25 cellular contexts compared by ENCODE assay signal in genomic region chr12:82793882-82794281, GRCh38.
A peak's percentile ranks its signal among the peaks of the same experiment; 100 is the strongest.
DNase-seq lines count a peak whose midpoint lies in the region; ATAC-seq and TF ChIP-seq lines count a peak whose summit lies in the region.
"Had no signal": no experiment of that assay in that cellular context is flagged by ENCODE, and none has a peak within 500 bp of the region (broad histone marks: within the 10 kb centered on the region; RNA-seq: fewer than 3 reads in every experiment).

No MANE protein-coding gene starts in this region.

- peak overlapping the region in 2 of 7 donors; percentile 11 to 20 for H3K27ac Mint-ChIP-seq in CD14-positive monocyte
- H3K27ac Mint-ChIP-seq: activated CD4-positive, alpha-beta memory T cell treated with anti-CD3 and anti-CD28 coated beads for 36 hours; activated naive CD4-positive, alpha-beta T cell treated with anti-CD3 and anti-CD28 coated beads, Interleukin-2, amount 50 U/mL, for 24 hours; CD4-positive, alpha-beta T cell; HFFc6; T-cell had no signal

- H3K36me3 Mint-ChIP-seq in CD14-positive monocyte = peaks cover 36 to 49% of the 10 kb centered on the region in 2 donors
- H3K36me3 Mint-ChIP-seq: activated CD4-positive, alpha-beta memory T cell treated with anti-CD3 and anti-CD28 coated beads for 36 hours; activated naive CD4-positive, alpha-beta T cell treated with anti-CD3 and anti-CD28 coated beads, Interleukin-2, amount 50 U/mL, for 24 hours had no signal

- H3K27ac ChIP-seq in caudate nucleus (ENCODE audit: low read depth, low read length) = peak overlapping the region; percentile 18
- H3K27ac ChIP-seq: gastrocnemius medialis, hepatocyte, left lung, SJSA1, vagina had no signal

- peaks cover 9% of the 10 kb centered on the region for H3K4me1 Mint-ChIP-seq in CD14-positive monocyte
- H3K4me1 Mint-ChIP-seq: activated naive CD4-positive, alpha-beta T cell treated with anti-CD3 and anti-CD28 coated beads, Interleukin-2, amount 50 U/mL, for 24 hours; T-cell had no signal

- no peaks in the 10 kb centered on the region for H3K9me3 Mint-ChIP-seq in CD14-positive monocyte
- H3K9me3 Mint-ChIP-seq: activated CD4-positive, alpha-beta memory T cell treated with anti-CD3 and anti-CD28 coated beads for 36 hours; activated naive CD4-positive, alpha-beta T cell treated with anti-CD3 and anti-CD28 coated beads, Interleukin-2, amount 50 U/mL, for 24 hours; CD4-positive, alpha-beta T cell; T-cell had no signal

- DNase-seq in NCI-H345 (lab: John Stamatoyannopoulos, UW) (peak; percentile 17), NCI-H345 treated with DMSO at 0.1 percent for 48 hours (lab: John Stamatoyannopoulos, UW; ENCODE audit: unreplicated experiment) (no peak), caudate nucleus (lab: John Stamatoyannopoulos, UW) (peak in 4 of 61 donors; percentile 1 to 10 (median 9)), medulla oblongata (ENCODE audit: extremely low spot score) (peak; percentile 49), OCI-M2 (lab: John Stamatoyannopoulos, UW; ENCODE audit: unreplicated experiment) (no peak), CD14-positive monocyte (ENCODE audit: low spot score) (no peak)
- DNase-seq: activated CD4-positive, alpha-beta memory T cell treated with anti-CD3 and anti-CD28 coated beads for 36 hours; activated CD8-positive, alpha-beta memory T cell treated with anti-CD3 and anti-CD28 coated beads, Interleukin-2, amount 50 U/mL, for 4 hours; CD4-positive, alpha-beta T cell; DMS 273 treated with DMSO at 0.1 percent for 48 hours; gastrocnemius medialis; HFFc6; left lung; MV-4-11; NCI-H1694; NCI-H2171 treated with DMSO at 0.1 percent for 48 hours; NCI-H774; stimulated activated naive CD8-positive, alpha-beta T cell treated with anti-CD3 and anti-CD28 coated beads, Interleukin-15, Interleukin-2, amounts not matched to agents 100 U/mL and 50 U/mL, for 24 hours; T-cell had no signal

- ATAC-seq in GM18870 (IDR thresholded peaks at IDR 0.05; ENCODE audit: unreplicated experiment) = no peak
- ATAC-seq in HG03095 (IDR thresholded peaks at IDR 0.05; ENCODE audit: unreplicated experiment) = no peak
- ATAC-seq: gastrocnemius medialis; left lung; stimulated activated naive CD8-positive, alpha-beta T cell treated with anti-CD3 and anti-CD28 coated beads, Interleukin-15, Interleukin-2, amounts not matched to agents 100 U/mL and 50 U/mL, for 24 hours; T-cell had no signal

- no peak for TF ChIP-seq CTCF in CD14-positive monocyte (IDR thresholded peaks at IDR 0.05)

- H3K27me3 Mint-ChIP-seq in CD14-positive monocyte (ENCODE audit: low read depth in 3 of 3) = peaks cover 0 to 3% (median 0%) of the 10 kb centered on the region in 3 donors
- H3K27me3 Mint-ChIP-seq: activated CD4-positive, alpha-beta memory T cell treated with anti-CD3 and anti-CD28 coated beads for 36 hours; activated naive CD4-positive, alpha-beta T cell treated with anti-CD3 and anti-CD28 coated beads, Interleukin-2, amount 50 U/mL, for 24 hours; CD4-positive, alpha-beta T cell; T-cell had no signal

- intact Hi-C loops in CD14-positive monocyte (cut with micrococcal nuclease) = no loop called here

- H3K4me3 Mint-ChIP-seq in CD14-positive monocyte = no peak overlapping the region
- H3K4me3 Mint-ChIP-seq: activated CD4-positive, alpha-beta memory T cell treated with anti-CD3 and anti-CD28 coated beads for 36 hours; activated naive CD4-positive, alpha-beta T cell treated with anti-CD3 and anti-CD28 coated beads, Interleukin-2, amount 50 U/mL, for 24 hours; CD4-positive, alpha-beta T cell; HFFc6; T-cell had no signal

Comparison
In these comparisons a context has a peak if more than half of its experiments do, and no peak if none do; other contexts are left out.
1. DNase-seq: peak in NCI-H345 (single experiment) and medulla oblongata (single experiment); none in NCI-H345 treated with DMSO at 0.1 percent for 48 hours (single experiment), OCI-M2 (single experiment) and CD14-positive monocyte (single experiment).